18 cellular contexts compared by ENCODE assay signal in the genomic region with DNA sequence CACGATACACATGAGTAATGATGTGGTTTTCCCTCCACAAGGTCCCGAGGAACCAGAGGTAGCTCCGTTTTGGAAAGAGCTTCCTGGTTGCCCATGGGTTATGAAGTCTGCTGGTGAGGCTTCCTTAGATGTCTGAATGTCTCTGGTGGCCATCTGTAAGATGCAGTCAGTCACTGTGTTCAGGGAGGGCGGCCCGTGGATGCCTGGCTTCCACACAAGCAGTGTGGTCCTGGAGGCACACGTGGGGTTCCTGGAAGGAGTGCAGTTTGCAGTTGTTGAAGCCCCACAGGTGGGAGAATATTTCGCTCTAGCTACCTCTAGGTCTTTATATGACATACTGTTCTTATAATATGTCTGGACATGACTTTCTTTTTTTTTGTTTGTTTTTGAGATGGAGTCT.
DNase-seq lines count a peak whose midpoint lies in the region; ATAC-seq and TF ChIP-seq lines count a peak whose summit lies in the region.
"Had no signal": no experiment of that assay in that cellular context is flagged by ENCODE, and none has a peak within 500 bp of the region (broad histone marks: within the 10 kb centered on the region; RNA-seq: fewer than 3 reads in every experiment).

No MANE protein-coding gene starts in this region.

- H3K4me1 Mint-ChIP-seq in activated naive CD4-positive, alpha-beta T cell treated with anti-CD3 and anti-CD28 coated beads, Interleukin-2, amount 50 U/mL, for 24 hours: peaks cover 32% of the 10 kb centered on the region
- peaks cover 7% of the 10 kb centered on the region for H3K4me1 Mint-ChIP-seq in osteocyte (ENCODE audit: unreplicated experiment)
- peaks cover 15% of the 10 kb centered on the region for H3K4me1 Mint-ChIP-seq in activated T-cell treated with anti-CD3 and anti-CD28 coated beads, Interleukin-2, amount 50 U/mL, for 72 hours (ENCODE audit: low read depth)

- H3K27ac Mint-ChIP-seq in activated naive CD4-positive, alpha-beta T cell treated with anti-CD3 and anti-CD28 coated beads, Interleukin-2, amount 50 U/mL, for 24 hours: peak overlapping the region; percentile 41
- H3K27ac Mint-ChIP-seq in activated naive CD4-positive, alpha-beta T cell treated with anti-CD3 and anti-CD28 coated beads, Interleukin-2, amount 50 U/mL, for 72 hours: no peak overlapping the region
- no peak overlapping the region for H3K27ac Mint-ChIP-seq in osteocyte (ENCODE audit: unreplicated experiment)
- no peak overlapping the region for H3K27ac Mint-ChIP-seq in activated T-cell treated with anti-CD3 and anti-CD28 coated beads, Interleukin-2, amount 50 U/mL, for 72 hours
- H3K27ac Mint-ChIP-seq: CD8-positive, alpha-beta T cell; HFFc6 had no signal

- ATAC-seq in activated naive CD4-positive, alpha-beta T cell treated with anti-CD3 and anti-CD28 coated beads, Interleukin-2, amount 50 U/mL, for 72 hours: no peak
- no peak for ATAC-seq in GM18867 (IDR thresholded peaks at IDR 0.05; ENCODE audit: unreplicated experiment)
- no peak for ATAC-seq in activated T-cell treated with anti-CD3 and anti-CD28 coated beads, Interleukin-2, amount 50 U/mL, for 72 hours (replicated peaks in 1 of 2)
- ATAC-seq: A549; CD8-positive, alpha-beta T cell; K562 had no signal

- no peak for DNase-seq in activated naive CD4-positive, alpha-beta T cell treated with anti-CD3 and anti-CD28 coated beads, Interleukin-2, amount 50 U/mL, for 72 hours (ENCODE audit: low spot score in 2 of 2)
- DNase-seq in islet precursor cell (peak; percentile 22), osteocyte (ENCODE audit: extremely low spot score, unreplicated experiment) (peak; percentile 77), NCI-H146 (lab: John Stamatoyannopoulos, UW) (no peak)
- DNase-seq in activated T-cell treated with anti-CD3 and anti-CD28 coated beads, Interleukin-2, amount 50 U/mL, for 72 hours: no peak
- DNase-seq: AML-193; Calu3; CD8-positive, alpha-beta T cell; DMS79 treated with DMSO at 0.1 percent for 48 hours; GF-D8; GM23248; HCEC 1CT; HFFc6; IMR-90 had no signal

- peaks cover 15% of the 10 kb centered on the region for H3K36me3 Mint-ChIP-seq in activated naive CD4-positive, alpha-beta T cell treated with anti-CD3 and anti-CD28 coated beads, Interleukin-2, amount 50 U/mL, for 24 hours
- peaks cover 8 to 23% of the 10 kb centered on the region in 2 donors for H3K36me3 Mint-ChIP-seq in activated naive CD4-positive, alpha-beta T cell treated with anti-CD3 and anti-CD28 coated beads, Interleukin-2, amount 50 U/mL, for 72 hours
- H3K36me3 Mint-ChIP-seq in osteocyte (ENCODE audit: unreplicated experiment): no peaks in the 10 kb centered on the region
- H3K36me3 Mint-ChIP-seq in activated T-cell treated with anti-CD3 and anti-CD28 coated beads, Interleukin-2, amount 50 U/mL, for 72 hours (ENCODE audit: insufficient read depth in 2 of 2): peaks cover 3 to 10% of the 10 kb centered on the region in 2 donors

- TF ChIP-seq CTCF in osteocyte (IDR thresholded peaks at IDR 0.05): no peak

- no peak overlapping the region for H3K4me3 Mint-ChIP-seq in activated naive CD4-positive, alpha-beta T cell treated with anti-CD3 and anti-CD28 coated beads, Interleukin-2, amount 50 U/mL, for 24 hours
- H3K4me3 Mint-ChIP-seq in osteocyte (ENCODE audit: unreplicated experiment): no peak overlapping the region
- no peak overlapping the region for H3K4me3 Mint-ChIP-seq in activated T-cell treated with anti-CD3 and anti-CD28 coated beads, Interleukin-2, amount 50 U/mL, for 72 hours
- H3K4me3 Mint-ChIP-seq: CD8-positive, alpha-beta T cell; HFFc6 had no signal

- H3K9me3 Mint-ChIP-seq in activated naive CD4-positive, alpha-beta T cell treated with anti-CD3 and anti-CD28 coated beads, Interleukin-2, amount 50 U/mL, for 24 hours: no peaks in the 10 kb centered on the region
- H3K9me3 Mint-ChIP-seq in activated naive CD4-positive, alpha-beta T cell treated with anti-CD3 and anti-CD28 coated beads, Interleukin-2, amount 50 U/mL, for 72 hours: no peaks in the 10 kb centered on the region
- H3K9me3 Mint-ChIP-seq in osteocyte (ENCODE audit: unreplicated experiment): peaks cover 13% of the 10 kb centered on the region
- peaks cover 0 to 1% of the 10 kb centered on the region in 2 donors for H3K9me3 Mint-ChIP-seq in activated T-cell treated with anti-CD3 and anti-CD28 coated beads, Interleukin-2, amount 50 U/mL, for 72 hours

- H3K27me3 Mint-ChIP-seq in activated naive CD4-positive, alpha-beta T cell treated with anti-CD3 and anti-CD28 coated beads, Interleukin-2, amount 50 U/mL, for 24 hours: no peaks in the 10 kb centered on the region
- no peaks in the 10 kb centered on the region for H3K27me3 Mint-ChIP-seq in osteocyte (ENCODE audit: unreplicated experiment)
- no peaks in the 10 kb centered on the region for H3K27me3 Mint-ChIP-seq in activated T-cell treated with anti-CD3 and anti-CD28 coated beads, Interleukin-2, amount 50 U/mL, for 72 hours (ENCODE audit: low read depth)

Comparison
In these comparisons a context has a peak if more than half of its experiments do, and no peak if none do; other contexts are left out.
1. DNase-seq: peak in islet precursor cell (single experiment) and osteocyte (single experiment); none in activated naive CD4-positive, alpha-beta T cell treated with anti-CD3 and anti-CD28 coated beads, Interleukin-2, amount 50 U/mL, for 72 hours (0 of 2), NCI-H146 (single experiment) and activated T-cell treated with anti-CD3 and anti-CD28 coated beads, Interleukin-2, amount 50 U/mL, for 72 hours (0 of 2).